In genomic region chr11:85774256-85775097, GRCh38 we compare ENCODE assay signal across 19 cellular contexts. TPM values are rescaled to one million over a fixed set of nuclear protein-coding genes. Genes with fewer than 3 reads are reported as not detected.
DNase-seq lines count a peak whose midpoint lies in the region; TF ChIP-seq lines count a peak whose summit lies in the region.
"Had no signal": no experiment of that assay in that cellular context is flagged by ENCODE, and none has a peak within 500 bp of the region (broad histone marks: within the 10 kb centered on the region; RNA-seq: fewer than 3 reads in every experiment).

No MANE protein-coding gene starts in this region.

- peaks cover 21% of the 10 kb centered on the region for H3K4me1 Mint-ChIP-seq in T-helper 2 cell treated with Interferon-gamma antibody and Interleukin-4, amounts not matched to agents 5 μg/mL and 100 μg/mL, for 36 hours (ENCODE audit: low read depth)
- H3K4me1 Mint-ChIP-seq in Calu3 (ENCODE audit: low read depth, unreplicated experiment): peaks cover 38% of the 10 kb centered on the region
- H3K4me1 Mint-ChIP-seq: stimulated activated naive B cell treated with anti-CD40 and anti-IgM and Interleukin-4, amounts not matched to agents 10 μg/mL and 1 μg/mL and 100 μg/mL, for 72 hours had no signal

- no peak overlapping the region for H3K9ac ChIP-seq in OCI-LY3 (ENCODE audit: low read length)

- intact Hi-C loops in Calu3 (cut with micrococcal nuclease; ENCODE audit: unreplicated experiment) (loop anchor here (5.0 kb wide), 1 partner anchor 32 kb away; no protein-coding TSS in a partner anchor), cardiac septum (cut with DNase I) (no loop called here)

- no peak overlapping the region for H3K27ac ChIP-seq in OCI-LY3 (ENCODE audit: low read length)
- H3K27ac ChIP-seq in hepatocyte: peak overlapping the region; percentile 83
- H3K27ac ChIP-seq: left lung, upper lobe of right lung, VCaP had no signal

- H3K4me3 Mint-ChIP-seq in T-helper 2 cell treated with Interferon-gamma antibody and Interleukin-4, amounts not matched to agents 5 μg/mL and 100 μg/mL, for 36 hours: peak overlapping the region; percentile 33
- H3K4me3 Mint-ChIP-seq in Calu3 (ENCODE audit: low read depth, unreplicated experiment): no peak overlapping the region
- H3K4me3 Mint-ChIP-seq: GM23338; stimulated activated naive B cell treated with anti-CD40 and anti-IgM and Interleukin-4, amounts not matched to agents 10 μg/mL and 1 μg/mL and 100 μg/mL, for 72 hours had no signal

- no TSS peak for BruUV-seq in Calu3 (replicated peaks; lab: Mats Ljungman, UMichigan)

- no peak for TF ChIP-seq CTCF in Calu3 (IDR thresholded peaks at IDR 0.05; ENCODE audit: unreplicated experiment)
- TF ChIP-seq CTCF in OCI-LY3 (IDR thresholded peaks at IDR 0.05; ENCODE audit: low read depth, low read length): no peak
- TF ChIP-seq CTCF in hepatocyte (IDR thresholded peaks at IDR 0.05; ENCODE audit: poor library complexity): no peak

- H3K79me2 ChIP-seq in OCI-LY3 (ENCODE audit: low read length): no peaks in the 10 kb centered on the region
- no peaks in the 10 kb centered on the region for H3K79me2 ChIP-seq in hepatocyte

- no peak for DNase-seq in T-helper 2 cell treated with Interferon-gamma antibody and Interleukin-4, amounts not matched to agents 5 μg/mL and 100 μg/mL, for 36 hours (ENCODE audit: low spot score)
- DNase-seq in T-helper 2 cell (no peak), Calu3 (no peak), hepatocyte (ENCODE audit: low spot score) (peak; percentile 30), activated gamma-delta T cell (lab: John Stamatoyannopoulos, UW) (no peak), cardiac septum (ENCODE audit: low spot score) (no peak)
- no peak for DNase-seq in stimulated activated CD4-positive, alpha-beta T cell treated with anti-CD3 and anti-CD28 coated beads, Interleukin-2, amount 100 ng/mL, for 48 hours
- DNase-seq: C1 segment of cervical spinal cord; effector memory CD4-positive, alpha-beta T cell; left lung; NCI-H748 treated with DMSO at 0.1 percent for 48 hours; spleen; stimulated activated naive B cell treated with anti-CD40 and anti-IgM and Interleukin-4, amounts not matched to agents 10 μg/mL and 1 μg/mL and 100 μg/mL, for 72 hours; upper lobe of right lung had no signal

- H3K9me3 ChIP-seq in OCI-LY3 (ENCODE audit: insufficient read depth, low read length) (no peaks in the 10 kb centered on the region), hepatocyte (ENCODE audit: low read depth) (no peaks in the 10 kb centered on the region)
- H3K9me3 ChIP-seq: left lung, upper lobe of right lung had no signal

- no peak overlapping the region for H3K27ac Mint-ChIP-seq in T-helper 2 cell treated with Interferon-gamma antibody and Interleukin-4, amounts not matched to agents 5 μg/mL and 100 μg/mL, for 36 hours
- peak overlapping the region; percentile 36 for H3K27ac Mint-ChIP-seq in Calu3 (ENCODE audit: unreplicated experiment)
- H3K27ac Mint-ChIP-seq: GM23338; progenitor cell of endocrine pancreas; stimulated activated naive B cell treated with anti-CD40 and anti-IgM and Interleukin-4, amounts not matched to agents 10 μg/mL and 1 μg/mL and 100 μg/mL, for 72 hours had no signal

- H3K9me3 Mint-ChIP-seq in T-helper 2 cell treated with Interferon-gamma antibody and Interleukin-4, amounts not matched to agents 5 μg/mL and 100 μg/mL, for 36 hours: peaks cover 8% of the 10 kb centered on the region
- peaks cover 9% of the 10 kb centered on the region for H3K9me3 Mint-ChIP-seq in Calu3 (ENCODE audit: low read depth, unreplicated experiment)

- 86% methylated on average over 4 of the region's 4 CpGs for WGBS in hepatocyte (ENCODE audit: low lambda C conversion rate, missing lambda C conversion rate)

- H3K36me3 ChIP-seq in OCI-LY3 (replicated peaks; ENCODE audit: low read depth, low read length) (no peaks in the 10 kb centered on the region), hepatocyte (replicated peaks; ENCODE audit: insufficient read depth, low read depth) (peaks cover 3% of the 10 kb centered on the region)
- H3K36me3 ChIP-seq: left lung, spleen, upper lobe of right lung had no signal

- H3K27me3 ChIP-seq in OCI-LY3 (ENCODE audit: low read depth, low read length) (no peaks in the 10 kb centered on the region), hepatocyte (no peaks in the 10 kb centered on the region)
- H3K27me3 ChIP-seq: left lung, spleen, upper lobe of right lung had no signal

- H2AFZ ChIP-seq in OCI-LY3 (ENCODE audit: low read depth, low read length) (no peak overlapping the region), hepatocyte (peak overlapping the region; percentile 10)
- H2AFZ ChIP-seq: GM23338 had no signal

- no peaks in the 10 kb centered on the region for H3K27me3 Mint-ChIP-seq in T-helper 2 cell treated with Interferon-gamma antibody and Interleukin-4, amounts not matched to agents 5 μg/mL and 100 μg/mL, for 36 hours (ENCODE audit: low read depth)
- H3K27me3 Mint-ChIP-seq in Calu3 (ENCODE audit: unreplicated experiment): no peaks in the 10 kb centered on the region
- H3K27me3 Mint-ChIP-seq: stimulated activated naive B cell treated with anti-CD40 and anti-IgM and Interleukin-4, amounts not matched to agents 10 μg/mL and 1 μg/mL and 100 μg/mL, for 72 hours had no signal

- H3K4me1 ChIP-seq in OCI-LY3 (ENCODE audit: low read length) (peaks cover 11% of the 10 kb centered on the region), hepatocyte (ENCODE audit: insufficient read depth) (peaks cover 6% of the 10 kb centered on the region)
- H3K4me1 ChIP-seq: left lung had no signal

- no peaks in the 10 kb centered on the region for H3K9me2 ChIP-seq in hepatocyte (replicated peaks; ENCODE audit: insufficient read depth)

- H3K4me3 ChIP-seq in OCI-LY3 (ENCODE audit: low read length): no peak overlapping the region
- H3K4me3 ChIP-seq in hepatocyte: no peak overlapping the region
- H3K4me3 ChIP-seq: GM23338, K562, left lung, spleen, upper lobe of right lung had no signal

- H3K4me2 ChIP-seq in OCI-LY3 (ENCODE audit: low read length) (peak overlapping the region; percentile 35), hepatocyte (peak overlapping the region; percentile 55)
- H3K4me2 ChIP-seq: GM23338 had no signal

- CTCF ChIA-PET in Calu3 (lab: Charles Lee): interaction anchor here (0.6 kb wide), 1 partner anchor 822 kb away, joined by 4 read pairs; no protein-coding TSS in a partner anchor

- peaks cover 11% of the 10 kb centered on the region for H3K36me3 Mint-ChIP-seq in T-helper 2 cell treated with Interferon-gamma antibody and Interleukin-4, amounts not matched to agents 5 μg/mL and 100 μg/mL, for 36 hours (ENCODE audit: low read depth)
- H3K36me3 Mint-ChIP-seq in Calu3 (ENCODE audit: insufficient read depth, unreplicated experiment): no peaks in the 10 kb centered on the region
- H3K36me3 Mint-ChIP-seq: stimulated activated naive B cell treated with anti-CD40 and anti-IgM and Interleukin-4, amounts not matched to agents 10 μg/mL and 1 μg/mL and 100 μg/mL, for 72 hours had no signal

- H4K20me1 ChIP-seq in OCI-LY3 (ENCODE audit: insufficient read depth, low read length): no peaks in the 10 kb centered on the region
- no peaks in the 10 kb centered on the region for H4K20me1 ChIP-seq in hepatocyte (ENCODE audit: insufficient read depth, poor library complexity, severe bottlenecking)

RNA-seq across cellular contexts. Expression of gene SYTL2, which starts 36.5 kb away (rescaled TPM):
- total RNA-seq in Calu3 (2022) (10.6 and 19.1 TPM in 2 replicates), hepatocyte (66.6 and 73.6 TPM in 2 replicates), cardiac septum (14.2 TPM)
- 8.2 and 8.9 TPM in 2 replicates for polyA plus RNA-seq in hepatocyte
